In genomic region chr9:96417610-96418073, GRCh38 we compare ENCODE assay signal across 8 cellular contexts. TPM values are rescaled to one million over a fixed set of nuclear protein-coding genes. Genes with fewer than 3 reads are reported as not detected.
A peak's percentile ranks its signal among the peaks of the same experiment; 100 is the strongest.
DNase-seq lines count a peak whose midpoint lies in the region; ATAC-seq, FAIRE-seq and TF ChIP-seq lines count a peak whose summit lies in the region.

No MANE protein-coding gene starts in this region.

- no peak for TF ChIP-seq CTCF in foreskin keratinocyte (conservative IDR thresholded peaks at IDR 0.05)
- no peak for TF ChIP-seq CTCF in prostate gland (IDR thresholded peaks at IDR 0.05)

- POLR2A ChIA-PET in activated CD4-positive, alpha-beta memory T cell treated with anti-CD3 and anti-CD28 coated beads for 36 hours (lab: Charles Lee) = no interaction called here

- H3K4me1 ChIP-seq in BLaER1 (peaks cover 62% of the 10 kb centered on the region), foreskin keratinocyte (peaks cover 21% of the 10 kb centered on the region), prostate gland (replicated peaks) (peaks cover 5% of the 10 kb centered on the region)

- H3K36me3 ChIP-seq in BLaER1 = no peaks in the 10 kb centered on the region; the same call in 1 of the 2 replicates
- no peaks in the 10 kb centered on the region for H3K36me3 ChIP-seq in prostate gland

- H3K9ac ChIP-seq in BLaER1 = peak overlapping the region; percentile 98

- no peaks in the 10 kb centered on the region for H3K9me3 Mint-ChIP-seq in activated CD4-positive, alpha-beta memory T cell treated with anti-CD3 and anti-CD28 coated beads for 36 hours

- ATAC-seq in HG02798 (IDR thresholded peaks at IDR 0.05; ENCODE audit: poor library complexity, unreplicated experiment) (peak; percentile 0), foreskin keratinocyte (no peak)

- DNase-seq in activated CD4-positive, alpha-beta memory T cell treated with anti-CD3 and anti-CD28 coated beads for 36 hours = no peak
- DNase-seq in foreskin keratinocyte (peak in 1 of 2 donors; percentile 2), prostate gland (ENCODE audit: low spot score) (no peak), frontal cortex (ENCODE audit: low spot score in 2 of 2) (no peak), DMS153 (lab: John Stamatoyannopoulos, UW) (no peak), kidney tubule cell (ENCODE audit: low spot score) (no peak)

- CTCF ChIA-PET in activated CD4-positive, alpha-beta memory T cell treated with anti-CD3 and anti-CD28 coated beads for 36 hours (lab: Charles Lee) = no interaction called here

- H3K9me3 ChIP-seq in BLaER1 = no peaks in the 10 kb centered on the region
- no peaks in the 10 kb centered on the region for H3K9me3 ChIP-seq in prostate gland

- peaks cover 43% of the 10 kb centered on the region for H3K4me1 Mint-ChIP-seq in activated CD4-positive, alpha-beta memory T cell treated with anti-CD3 and anti-CD28 coated beads for 36 hours (ENCODE audit: low read depth)

- H3K4me3 ChIP-seq in BLaER1 (peak overlapping the region; percentile 89), prostate gland (peak overlapping the region; percentile 75 to 77)

- H3K27me3 ChIP-seq in BLaER1 (no peaks in the 10 kb centered on the region), foreskin keratinocyte (no peaks in the 10 kb centered on the region), prostate gland (replicated peaks; ENCODE audit: insufficient read depth) (no peaks in the 10 kb centered on the region)

- TF ChIP-seq POLR2A in prostate gland (IDR thresholded peaks at IDR 0.05) = no peak

- H3K4me3 Mint-ChIP-seq in activated CD4-positive, alpha-beta memory T cell treated with anti-CD3 and anti-CD28 coated beads for 36 hours = peak overlapping the region; percentile 79

- intact Hi-C loops in activated CD4-positive, alpha-beta memory T cell treated with anti-CD3 and anti-CD28 coated beads for 36 hours (cut with micrococcal nuclease) = loop anchor here (1.0 to 10.0 kb wide), 8 partner anchors 33 to 1217 kb away; partner anchors contain the start of genes ERCC6L2, HABP4, NCBP1 and SLC35D2
- intact Hi-C loops in prostate gland (cut with DNase I) = loop anchor here (2.0 to 5.0 kb wide), 3 partner anchors 35 to 237 kb away; partner anchors contain the start of genes HABP4, PRXL2C and SLC35D2

- no peaks in the 10 kb centered on the region for H3K27me3 Mint-ChIP-seq in activated CD4-positive, alpha-beta memory T cell treated with anti-CD3 and anti-CD28 coated beads for 36 hours

- H3K27ac Mint-ChIP-seq in activated CD4-positive, alpha-beta memory T cell treated with anti-CD3 and anti-CD28 coated beads for 36 hours = peak overlapping the region; percentile 93

- H3K36me3 Mint-ChIP-seq in activated CD4-positive, alpha-beta memory T cell treated with anti-CD3 and anti-CD28 coated beads for 36 hours = peaks cover 11% of the 10 kb centered on the region

- peak overlapping the region; percentile 90 for H3K4me2 ChIP-seq in BLaER1

- no peak for FAIRE-seq in frontal cortex (lab: Jason Lieb, UNC)

- whole genome bisulfite sequencing in prostate gland = 2% methylated on average over 28 of the region's 65 CpGs

- H4K20me1 ChIP-seq in BLaER1 = peaks cover 45% of the 10 kb centered on the region

- peak overlapping the region; percentile 98 for H3K27ac ChIP-seq in BLaER1
- peak overlapping the region; percentile 70 for H3K27ac ChIP-seq in foreskin keratinocyte
- H3K27ac ChIP-seq in prostate gland = peak overlapping the region; percentile 97 to 99

RNA-seq across cellular contexts. Expression of gene ZNF367, which starts 0.5 kb away (rescaled TPM):
- 10 to 100 TPM; 29.0 to 30.1 TPM for total RNA-seq in activated CD4-positive, alpha-beta memory T cell treated with anti-CD3 and anti-CD28 coated beads for 36 hours
- 11.7 and 11.9 TPM in 2 replicates for total RNA-seq in foreskin keratinocyte
- 3.5 and 4.3 TPM in 2 replicates for polyA plus RNA-seq in foreskin keratinocyte
- total RNA-seq in prostate gland = 1 to 10 TPM; 2.9 to 5.5 TPM
- 4.1 TPM for total RNA-seq in frontal cortex

RNA-seq across cellular contexts. Expression of gene HABP4, which starts 32.3 kb away (rescaled TPM):
- 10 to 100 TPM; 17.4 to 19.0 TPM for total RNA-seq in activated CD4-positive, alpha-beta memory T cell treated with anti-CD3 and anti-CD28 coated beads for 36 hours
- total RNA-seq in foreskin keratinocyte (5.6 and 6.3 TPM in 2 replicates), prostate gland (10 to 100 TPM; 13.5 to 24.3 TPM), frontal cortex (13.9 TPM)
- 6.2 and 6.4 TPM in 2 replicates for polyA plus RNA-seq in foreskin keratinocyte

RNA-seq across cellular contexts. Expression of gene SLC35D2, which starts 34.1 kb away (rescaled TPM):
- 1 to 10 TPM; 8.1 to 8.5 TPM for total RNA-seq in activated CD4-positive, alpha-beta memory T cell treated with anti-CD3 and anti-CD28 coated beads for 36 hours
- total RNA-seq in foreskin keratinocyte = 15.0 and 24.1 TPM in 2 replicates
- 17.0 and 24.0 TPM in 2 replicates for polyA plus RNA-seq in foreskin keratinocyte
- total RNA-seq in prostate gland = 10 to 100 TPM; 27.4 to 29.7 TPM
- total RNA-seq in frontal cortex = 2.9 TPM
